ENCODE assay signal across 11 cellular contexts in genomic region chr7:50656141-50656895, GRCh38.
A peak's percentile ranks its signal among the peaks of the same experiment; 100 is the strongest.
DNase-seq lines count a peak whose midpoint lies in the region; ATAC-seq and TF ChIP-seq lines count a peak whose summit lies in the region.
"Had no signal": no experiment of that assay in that cellular context is flagged by ENCODE, and none has a peak within 500 bp of the region (broad histone marks: within the 10 kb centered on the region; RNA-seq: fewer than 3 reads in every experiment).

No MANE protein-coding gene starts in this region.

- POLR2A ChIA-PET in activated naive CD8-positive, alpha-beta T cell treated with anti-CD3 and anti-CD28 coated beads, Interleukin-2, amount 10 ng/mL, durations not matched to agents 7 days and 5 days (lab: Charles Lee), result no interaction called here

- TF ChIP-seq CTCF in fibroblast of villous mesenchyme (IDR thresholded peaks at IDR 0.05; ENCODE audit: insufficient read depth, low read depth, low read length), result no peak
- TF ChIP-seq CTCF in osteoblast (IDR thresholded peaks at IDR 0.05; ENCODE audit: extremely low read depth, low read depth, low read length), result no peak

- DNase-seq in activated naive CD8-positive, alpha-beta T cell treated with anti-CD3 and anti-CD28 coated beads, Interleukin-2, amount 10 ng/mL, durations not matched to agents 7 days and 5 days, result no peak
- no peak for DNase-seq in activated naive CD8-positive, alpha-beta T cell treated with anti-CD3 and anti-CD28 coated beads for 36 hours
- peak; percentile 46 for DNase-seq in fibroblast of villous mesenchyme (ENCODE audit: low read depth)
- peak; percentile 39 for DNase-seq in osteoblast (ENCODE audit: insufficient read length, low spot score, missing footprints)
- DNase-seq in NCI-H1436 treated with DMSO at 0.1 percent for 48 hours (lab: John Stamatoyannopoulos, UW), result no peak
- DNase-seq: activated CD4-positive, alpha-beta T cell treated with anti-CD3 and anti-CD28 coated beads for 36 hours; NCI-H2081 had no signal

- peaks cover 30% of the 10 kb centered on the region for H3K4me1 Mint-ChIP-seq in activated naive CD8-positive, alpha-beta T cell treated with anti-CD3 and anti-CD28 coated beads, Interleukin-2, amount 10 ng/mL, durations not matched to agents 7 days and 5 days
- peaks cover 18% of the 10 kb centered on the region for H3K4me1 Mint-ChIP-seq in activated naive CD8-positive, alpha-beta T cell treated with anti-CD3 and anti-CD28 coated beads for 36 hours

- peaks cover 32% of the 10 kb centered on the region for H3K4me1 ChIP-seq in osteoblast (ENCODE audit: insufficient read depth, low read length)
- H3K4me1 ChIP-seq in urinary bladder (ENCODE audit: insufficient read depth), result no peaks in the 10 kb centered on the region

- no peaks in the 10 kb centered on the region for H3K9me3 Mint-ChIP-seq in activated naive CD8-positive, alpha-beta T cell treated with anti-CD3 and anti-CD28 coated beads, Interleukin-2, amount 10 ng/mL, durations not matched to agents 7 days and 5 days
- H3K9me3 Mint-ChIP-seq in activated naive CD8-positive, alpha-beta T cell treated with anti-CD3 and anti-CD28 coated beads for 36 hours, result peaks cover 2% of the 10 kb centered on the region

- H3K9me3 ChIP-seq in osteoblast (ENCODE audit: low read depth, low read length), result no peaks in the 10 kb centered on the region

- H3K27ac ChIP-seq in osteoblast (ENCODE audit: low read depth, low read length), result no peak overlapping the region
- peak overlapping the region; percentile 69 for H3K27ac ChIP-seq in urinary bladder (ENCODE audit: low read depth)
- H3K27ac ChIP-seq: KMS-11 had no signal

- H3K36me3 ChIP-seq in osteoblast (ENCODE audit: insufficient read depth, low read length), result no peaks in the 10 kb centered on the region
- H3K36me3 ChIP-seq in urinary bladder (ENCODE audit: insufficient read depth), result no peaks in the 10 kb centered on the region

- no peaks in the 10 kb centered on the region for H3K36me3 Mint-ChIP-seq in activated naive CD8-positive, alpha-beta T cell treated with anti-CD3 and anti-CD28 coated beads, Interleukin-2, amount 10 ng/mL, durations not matched to agents 7 days and 5 days
- H3K36me3 Mint-ChIP-seq in activated naive CD8-positive, alpha-beta T cell treated with anti-CD3 and anti-CD28 coated beads for 36 hours, result peaks cover 2% of the 10 kb centered on the region

- H3K4me3 ChIP-seq in fibroblast of villous mesenchyme (ENCODE audit: low read depth, low read length), result no peak overlapping the region
- H3K4me3 ChIP-seq in osteoblast (ENCODE audit: insufficient read depth, low read length), result no peak overlapping the region
- H3K4me3 ChIP-seq in urinary bladder (ENCODE audit: low read depth, low read length), result no peak overlapping the region

- no peak overlapping the region for H3K4me2 ChIP-seq in osteoblast (ENCODE audit: insufficient read depth, low read length)
- H3K4me2 ChIP-seq: KMS-11 had no signal

- H3K27ac Mint-ChIP-seq in activated naive CD8-positive, alpha-beta T cell treated with anti-CD3 and anti-CD28 coated beads, Interleukin-2, amount 10 ng/mL, durations not matched to agents 7 days and 5 days, result peak overlapping the region; percentile 32
- no peak overlapping the region for H3K27ac Mint-ChIP-seq in activated naive CD8-positive, alpha-beta T cell treated with anti-CD3 and anti-CD28 coated beads for 36 hours
- H3K27ac Mint-ChIP-seq: activated CD4-positive, alpha-beta T cell treated with anti-CD3 and anti-CD28 coated beads for 36 hours had no signal

- no peak overlapping the region for H2AFZ ChIP-seq in osteoblast (ENCODE audit: low read length)

- H3K4me3 Mint-ChIP-seq in activated naive CD8-positive, alpha-beta T cell treated with anti-CD3 and anti-CD28 coated beads, Interleukin-2, amount 10 ng/mL, durations not matched to agents 7 days and 5 days, result no peak overlapping the region
- H3K4me3 Mint-ChIP-seq in activated naive CD8-positive, alpha-beta T cell treated with anti-CD3 and anti-CD28 coated beads for 36 hours, result no peak overlapping the region
- H3K4me3 Mint-ChIP-seq: activated CD4-positive, alpha-beta T cell treated with anti-CD3 and anti-CD28 coated beads for 36 hours had no signal

- H3K27me3 ChIP-seq in osteoblast (ENCODE audit: insufficient read depth, low read length), result no peaks in the 10 kb centered on the region

- ATAC-seq in activated naive CD8-positive, alpha-beta T cell treated with anti-CD3 and anti-CD28 coated beads, Interleukin-2, amount 10 ng/mL, durations not matched to agents 7 days and 5 days (ENCODE audit: low read depth), result no peak
- ATAC-seq in GM18861 (IDR thresholded peaks at IDR 0.05; ENCODE audit: unreplicated experiment), result no peak
- ATAC-seq in GM21526 (IDR thresholded peaks at IDR 0.05; ENCODE audit: low FRiP score, unreplicated experiment), result no peak
- ATAC-seq: activated CD4-positive, alpha-beta T cell treated with anti-CD3 and anti-CD28 coated beads for 36 hours had no signal

- H3K27me3 Mint-ChIP-seq in activated naive CD8-positive, alpha-beta T cell treated with anti-CD3 and anti-CD28 coated beads, Interleukin-2, amount 10 ng/mL, durations not matched to agents 7 days and 5 days, result peaks cover 12% of the 10 kb centered on the region
- H3K27me3 Mint-ChIP-seq in activated naive CD8-positive, alpha-beta T cell treated with anti-CD3 and anti-CD28 coated beads for 36 hours, result no peaks in the 10 kb centered on the region
- H3K27me3 Mint-ChIP-seq: activated CD4-positive, alpha-beta T cell treated with anti-CD3 and anti-CD28 coated beads for 36 hours had no signal

- peaks cover 10% of the 10 kb centered on the region for H3K79me2 ChIP-seq in osteoblast (ENCODE audit: insufficient read depth, low read length)

- WGBS in urinary bladder, result 77% methylated on average over 16 of the region's 16 CpGs

- peaks cover 49% of the 10 kb centered on the region for H4K20me1 ChIP-seq in osteoblast (ENCODE audit: insufficient read depth, low read length)

Comparison
In these comparisons a context has a peak if more than half of its experiments do, and no peak if none do; other contexts are left out.
1. DNase-seq: peak in fibroblast of villous mesenchyme (single experiment) and osteoblast (single experiment); none in activated naive CD8-positive, alpha-beta T cell treated with anti-CD3 and anti-CD28 coated beads, Interleukin-2, amount 10 ng/mL, durations not matched to agents 7 days and 5 days (single experiment), activated naive CD8-positive, alpha-beta T cell treated with anti-CD3 and anti-CD28 coated beads for 36 hours (single experiment) and NCI-H1436 treated with DMSO at 0.1 percent for 48 hours (single experiment).